In genomic region chr1:201598973-201599372, GRCh38 we compare ENCODE assay signal across 1 cellular context.
A peak's percentile ranks its signal among the peaks of the same experiment; 100 is the strongest.
TF ChIP-seq lines count a peak whose summit lies in the region.

No MANE protein-coding gene starts in this region.

TF ChIP-seq in K562, 482 proteins besides CTCF, POLR2A, EP300 and RAD21 (continued from another document):
- TF ChIP-seq ATF7 (IDR thresholded peaks at IDR 0.05) (peak; percentile 24; the same call in 1 of the 2 replicates), LARP7 (IDR thresholded peaks at IDR 0.05) (no peak), FOXA3 (CRISPR knock-in tag; conservative IDR thresholded peaks at IDR 0.05 in 1 of 2, IDR thresholded peaks at IDR 0.05 in 1 of 2) (0 out of 4 replicates have a peak, but pooled peaks of 1 of the 2 experiments have one; percentile 26), ZNF232 (CRISPR knock-in tag; IDR thresholded peaks at IDR 0.05) (no peak), TOE1 (IDR thresholded peaks at IDR 0.05; ENCODE audit: borderline replicate concordance) (peak; percentile 93), TOE1 (CRISPR knock-in tag; IDR thresholded peaks at IDR 0.05; ENCODE audit: borderline replicate concordance, low read depth) (no peak), OTX1 (CRISPR knock-in tag; IDR thresholded peaks at IDR 0.05) (no peak)
